ENCODE assay signal across 8 cellular contexts in genomic region chr20:32762754-32763201, GRCh38. TPM values are rescaled to one million over a fixed set of nuclear protein-coding genes. Genes with fewer than 3 reads are reported as not detected.
DNase-seq lines count a peak whose midpoint lies in the region; ATAC-seq and TF ChIP-seq lines count a peak whose summit lies in the region.

No MANE protein-coding gene starts in this region.

- H3K4me3 ChIP-seq in GM12865 (ENCODE audit: low read depth, low read length) (peak overlapping the region; percentile 65), WERI-Rb-1 (ENCODE audit: low read depth, low read length) (peak overlapping the region; percentile 85), fibroblast of the aortic adventitia (ENCODE audit: low read depth, low read length) (peak overlapping the region; percentile 82), psoas muscle (peak overlapping the region; percentile 80)

- peak; percentile 3 for ATAC-seq in HG03097 (IDR thresholded peaks at IDR 0.05; ENCODE audit: low FRiP score, unreplicated experiment)
- peak in 2 of 4 donors; percentile 8 to 32 for ATAC-seq in psoas muscle
- no peak for ATAC-seq in GM21528 (IDR thresholded peaks at IDR 0.05; ENCODE audit: low FRiP score, unreplicated experiment)
- ATAC-seq in HG03469 (IDR thresholded peaks at IDR 0.05; ENCODE audit: unreplicated experiment) = no peak

- H3K9me3 ChIP-seq in WERI-Rb-1 (ENCODE audit: severe bottlenecking) (no peaks in the 10 kb centered on the region), psoas muscle (no peaks in the 10 kb centered on the region)

- no peaks in the 10 kb centered on the region for H3K27me3 ChIP-seq in WERI-Rb-1 (ENCODE audit: insufficient read depth, low read depth, severe bottlenecking)
- no peaks in the 10 kb centered on the region for H3K27me3 ChIP-seq in psoas muscle (ENCODE audit: insufficient read depth in 3 of 3, low read length in 2 of 3)

- WGBS in psoas muscle, 3 donors = 1 to 2% (median 1%) methylated on average over 27 to 30 of the region's 30 CpGs

- TF ChIP-seq CTCF in GM12865 (IDR thresholded peaks at IDR 0.05; ENCODE audit: insufficient read depth, low read depth, low read length, missing control alignments) = no peak
- no peak for TF ChIP-seq CTCF in WERI-Rb-1 (IDR thresholded peaks at IDR 0.05; ENCODE audit: low read depth, low read length)
- no peak for TF ChIP-seq CTCF in fibroblast of the aortic adventitia (IDR thresholded peaks at IDR 0.05; ENCODE audit: insufficient read depth, low read length)
- TF ChIP-seq CTCF in psoas muscle (IDR thresholded peaks at IDR 0.05) = no peak

- no peaks in the 10 kb centered on the region for H3K36me3 ChIP-seq in WERI-Rb-1
- no peaks in the 10 kb centered on the region for H3K36me3 ChIP-seq in psoas muscle (ENCODE audit: insufficient read depth in 1 of 2, low read depth in 1 of 2)

- H3K27ac ChIP-seq in WERI-Rb-1 (peak overlapping the region; percentile 70), psoas muscle (no peak overlapping the region)

- peaks cover 8% of the 10 kb centered on the region for H3K4me1 ChIP-seq in psoas muscle

- DNase-seq in GM12865 (ENCODE audit: low read depth) (no peak), WERI-Rb-1 (peak; percentile 25), fibroblast of the aortic adventitia (ENCODE audit: low read depth) (no peak), psoas muscle (no peak), NCI-H2029 treated with DMSO at 0.1 percent for 48 hours (lab: John Stamatoyannopoulos, UW) (no peak)

- intact Hi-C loops in psoas muscle (cut with DNase I) = no loop called here

RNA-seq across cellular contexts. Expression of gene DNMT3B, which starts 0.6 kb away (rescaled TPM):
- total RNA-seq in fibroblast of the aortic adventitia (ENCODE audit: low replicate concordance) (1.1 and 3.3 TPM in 2 replicates), psoas muscle (under 1 TPM; 0.08 to 0.64 (median 0.24) TPM)
- polyA plus RNA-seq in psoas muscle = under 1 TPM; 0.14 to 0.19 (median 0.17) TPM

RNA-seq across cellular contexts. Expression of gene COMMD7, which starts 19.5 kb away (rescaled TPM):
- total RNA-seq in fibroblast of the aortic adventitia (ENCODE audit: low replicate concordance) (31.5 and 49.3 TPM in 2 replicates), psoas muscle (10 to 100 TPM; 28.4 to 50.8 (median 43.4) TPM)
- 10 to 100 TPM; 15.9 to 55.4 (median 38.3) TPM for polyA plus RNA-seq in psoas muscle

RNA-seq across cellular contexts. Expression of gene MAPRE1, which starts 57.0 kb away (rescaled TPM):
- 66.0 and 95.6 TPM in 2 replicates for total RNA-seq in fibroblast of the aortic adventitia (ENCODE audit: low replicate concordance)
- 10 to 100 TPM; 34.8 to 62.9 (median 54.7) TPM for total RNA-seq in psoas muscle
- polyA plus RNA-seq in psoas muscle = 10 to 100 TPM; 30.9 to 77.8 (median 51.5) TPM
